ENCODE assay signal across 8 cellular contexts in genomic region chr3:28348637-28349396, GRCh38. TPM values are rescaled to one million over a fixed set of nuclear protein-coding genes. Genes with fewer than 3 reads are reported as not detected.
DNase-seq lines count a peak whose midpoint lies in the region; ATAC-seq, FAIRE-seq and TF ChIP-seq lines count a peak whose summit lies in the region.

Gene AZI2 (minus strand): TSS chr3:28348824. CDS start chr3:28340617, 8,207 bp downstream.
Gene ZCWPW2 (plus strand): TSS chr3:28348721. CDS start chr3:28413069, 64,348 bp downstream.

- TF ChIP-seq CTCF in progenitor cell of endocrine pancreas (IDR thresholded peaks at IDR 0.05; ENCODE audit: unreplicated experiment) = peak; percentile 49

- peak; percentile 100 for FAIRE-seq in GM12891 (lab: Jason Lieb, UNC)

- H3K27ac Mint-ChIP-seq in progenitor cell of endocrine pancreas = peak within 1 kb of the TSS; percentile 99

- H3K4me1 Mint-ChIP-seq in progenitor cell of endocrine pancreas (ENCODE audit: low read depth) = peaks cover 30% of the 10 kb centered on the region

- TF ChIP-seq POLR2A in GM12891 (IDR thresholded peaks at IDR 0.05; ENCODE audit: low read depth, low read length) = peak; percentile 72

- H3K4me1 ChIP-seq in urinary bladder (ENCODE audit: insufficient read depth) = no peaks in the 10 kb centered on the region

- intact Hi-C loops in left cardiac atrium (cut with DNase I) = no loop called here

- under 1% methylated on average over 79 of the region's 79 CpGs for WGBS in urinary bladder

- H3K9me3 Mint-ChIP-seq in progenitor cell of endocrine pancreas (ENCODE audit: low read depth) = peaks cover 15% of the 10 kb centered on the region

- H3K27ac ChIP-seq in urinary bladder (ENCODE audit: low read depth) = peak within 1 kb of the TSS; percentile 99

- DNase-seq in GM12891 (ENCODE audit: insufficient read length, low spot score) (peak; percentile 51), NCI-H1436 (lab: John Stamatoyannopoulos, UW) (peak; percentile 81), T follicular helper cell (ENCODE audit: low read depth) (peak; percentile 86), amniotic epithelial cell (ENCODE audit: low read depth) (peak; percentile 94), left cardiac atrium (peak; percentile 97), progenitor cell of endocrine pancreas (ENCODE audit: low spot score, unreplicated experiment) (peak; percentile 88)

- ATAC-seq in HG02840 (IDR thresholded peaks at IDR 0.05; ENCODE audit: low FRiP score, unreplicated experiment) (peak; percentile 92), left cardiac atrium (peak; percentile 98)

- H3K36me3 Mint-ChIP-seq in progenitor cell of endocrine pancreas (ENCODE audit: insufficient read depth) = peaks cover 19% of the 10 kb centered on the region

- H3K36me3 ChIP-seq in urinary bladder (ENCODE audit: insufficient read depth) = no peaks in the 10 kb centered on the region

- peak within 1 kb of the TSS; percentile 75 for H3K4me3 ChIP-seq in urinary bladder (ENCODE audit: low read depth, low read length)

- H3K27me3 Mint-ChIP-seq in progenitor cell of endocrine pancreas = no peaks in the 10 kb centered on the region

- H3K4me3 Mint-ChIP-seq in progenitor cell of endocrine pancreas (ENCODE audit: low read depth) = peak within 1 kb of the TSS; percentile 97

TF ChIP-seq in GM12891, 5 proteins besides CTCF, POLR2A, EP300 and RAD21:
- TF ChIP-seq PAX5 (IDR thresholded peaks at IDR 0.05; ENCODE audit: insufficient read depth, low read length, severe bottlenecking) (no peak), POU2F2 (IDR thresholded peaks at IDR 0.05; ENCODE audit: low read depth, low read length) (peak; percentile 30; the same call in 1 of the 2 replicates), TAF1 (IDR thresholded peaks at IDR 0.05; ENCODE audit: low read depth, low read length) (peak; percentile 51), SPI1 (IDR thresholded peaks at IDR 0.05; ENCODE audit: low read depth, low read length) (peak; percentile 73), POLR2AphosphoS5 (IDR thresholded peaks at IDR 0.05; ENCODE audit: low read depth, low read length) (peak; percentile 81; the same call in 1 of the 2 replicates)

RNA-seq across cellular contexts. Expression of gene AZI2, which starts in this region (rescaled TPM):
- polyA plus RNA-seq in GM12891 (2012; ENCODE audit: low read depth, missing spikeins) = 27.8 TPM
- total RNA-seq in left cardiac atrium = 10 to 100 TPM; 44.9 to 48.7 TPM
- 57.1 and 64.3 TPM in 2 replicates for total RNA-seq in progenitor cell of endocrine pancreas
- total RNA-seq in urinary bladder = 115 TPM
- polyA plus RNA-seq in urinary bladder = 66.0 TPM

RNA-seq across cellular contexts. Expression of gene ZCWPW2, which starts in this region (rescaled TPM):
- polyA plus RNA-seq in GM12891 (2012; ENCODE audit: low read depth, missing spikeins) = 0.15 TPM
- total RNA-seq in left cardiac atrium (1 to 10 TPM; 2.5 to 3.0 TPM), progenitor cell of endocrine pancreas (0.81 TPM in 1 of 2 replicates, not detected in the other), urinary bladder (4.6 TPM)
- polyA plus RNA-seq in urinary bladder = 1.9 TPM

Comparison
In these comparisons a context has a peak if more than half of its experiments do, and no peak if none do; other contexts are left out.
1. Peak in every context shown above with its lines: DNase-seq, ATAC-seq, H3K4me3 ChIP-seq and H3K27ac ChIP-seq.